34 cellular contexts compared by ENCODE assay signal in the genomic region with DNA sequence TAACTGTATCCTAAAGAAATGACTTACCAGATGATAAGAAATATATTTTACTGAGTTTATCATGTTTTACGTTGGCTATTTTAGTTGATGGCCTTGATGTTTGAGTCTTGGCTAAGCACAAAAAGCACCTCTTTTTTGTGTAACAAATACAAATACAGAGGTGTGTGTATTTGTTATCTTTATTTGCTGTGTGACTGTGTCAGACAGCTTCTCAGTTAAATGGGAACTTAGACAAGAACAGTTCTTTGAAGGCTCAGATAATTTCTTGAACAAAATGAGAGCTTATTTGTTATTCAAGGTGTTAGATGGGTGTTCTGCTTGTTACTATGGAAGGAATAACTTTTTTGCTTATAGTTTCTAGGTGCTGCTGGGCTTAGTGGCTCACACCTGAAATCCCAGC.
"Had no signal": no experiment of that assay in that cellular context is flagged by ENCODE, and none has a peak within 500 bp of the region (broad histone marks: within the 10 kb centered on the region; RNA-seq: fewer than 3 reads in every experiment).

No MANE protein-coding gene starts in this region.

- H3K27me3 ChIP-seq: MG63 had no signal

- H3K36me3 ChIP-seq: MG63 had no signal

- H3K9me3 ChIP-seq: MG63 had no signal

- DNase-seq: Karpas-422, Kasumi-1, MG63, MM.1S, MV-4-11, NCI-H1048, NCI-H1092, NCI-H1092 treated with DMSO at 0.1 percent for 48 hours, NCI-H1105, NCI-H1105 treated with DMSO at 0.1 percent for 48 hours, NCI-H1417, NCI-H1417 treated with DMSO at 0.1 percent for 48 hours, NCI-H1436, NCI-H1436 treated with DMSO at 0.1 percent for 48 hours, NCI-H146, NCI-H1694, NCI-H1694 treated with DMSO at 0.1 percent for 48 hours, NCI-H187, NCI-H187 treated with DMSO at 0.1 percent for 48 hours, NCI-H1930, NCI-H2029, NCI-H2029 treated with DMSO at 0.1 percent for 48 hours, NCI-H2081, NCI-H2107, NCI-H2171, NCI-H2171 treated with DMSO at 0.1 percent for 48 hours, NCI-H2227 treated with DMSO at 0.1 percent for 48 hours, NCI-H226, NCI-H345, NCI-H446, NCI-H446 treated with DMSO at 0.1 percent for 48 hours, NCI-H510A, NCI-H510A treated with DMSO at 0.1 percent for 48 hours, NCI-H524 had no signal

- H3K4me3 ChIP-seq: MG63 had no signal
